ENCODE assay signal across 26 cellular contexts in the genomic region with DNA sequence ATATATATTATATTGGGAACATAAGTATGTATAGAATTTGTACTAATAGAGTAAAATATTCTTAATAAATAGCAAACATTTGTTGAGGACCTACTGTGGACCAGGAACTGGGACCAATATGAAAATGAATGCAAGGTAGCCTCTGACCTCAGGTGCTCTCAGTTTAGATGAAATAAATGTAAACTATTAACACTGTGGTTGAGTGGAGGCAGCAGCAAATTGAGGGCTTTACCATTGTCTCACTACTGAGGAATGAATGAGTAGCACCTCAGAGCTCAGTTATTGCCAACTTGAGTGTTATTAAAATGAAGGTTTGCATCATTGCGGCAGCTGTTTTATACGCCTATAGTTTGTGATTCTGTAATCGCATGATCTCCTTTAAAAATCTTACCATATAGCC.
DNase-seq lines count a peak whose midpoint lies in the region; ATAC-seq, FAIRE-seq and TF ChIP-seq lines count a peak whose summit lies in the region.
"Had no signal": no experiment of that assay in that cellular context is flagged by ENCODE, and none has a peak within 500 bp of the region (broad histone marks: within the 10 kb centered on the region; RNA-seq: fewer than 3 reads in every experiment).

No MANE protein-coding gene starts in this region.

- peak; percentile 36 for ATAC-seq in GM21619 (IDR thresholded peaks at IDR 0.05; ENCODE audit: unreplicated experiment)
- peak; percentile 58 for ATAC-seq in HG03354 (IDR thresholded peaks at IDR 0.05; ENCODE audit: poor library complexity, severe bottlenecking, unreplicated experiment)
- ATAC-seq: A549; naive thymus-derived CD8-positive, alpha-beta T cell; right lobe of liver had no signal

- CTCF ChIA-PET in activated naive CD4-positive, alpha-beta T cell treated with anti-CD3 and anti-CD28 coated beads for 36 hours (lab: Charles Lee): interaction anchor here (0.6 to 1.5 kb wide), 3 partner anchors 9 to 801 kb away, joined by 3 read pairs; no protein-coding TSS in a partner anchor

- H3K36me3 Mint-ChIP-seq in activated naive CD4-positive, alpha-beta T cell treated with anti-CD3 and anti-CD28 coated beads for 36 hours (ENCODE audit: low read depth): peaks cover 58% of the 10 kb centered on the region

- H3K4me3 Mint-ChIP-seq in activated naive CD4-positive, alpha-beta T cell treated with anti-CD3 and anti-CD28 coated beads for 36 hours: no peak overlapping the region
- H3K4me3 Mint-ChIP-seq: activated naive CD8-positive, alpha-beta T cell treated with anti-CD3 and anti-CD28 coated beads, Interleukin-2, amount 10 ng/mL, durations not matched to agents 7 days and 5 days; T-helper 1 cell treated with Interleukin-12 subunit alpha and Interleukin-12 subunit beta and Interleukin-4 antibody, amounts not matched to agents 30 μg/mL and 1 μg/mL, for 36 hours had no signal

- H3K9me3 Mint-ChIP-seq in activated naive CD4-positive, alpha-beta T cell treated with anti-CD3 and anti-CD28 coated beads for 36 hours: peaks cover 2% of the 10 kb centered on the region
- H3K9me3 Mint-ChIP-seq: activated naive CD8-positive, alpha-beta T cell treated with anti-CD3 and anti-CD28 coated beads, Interleukin-2, amount 10 ng/mL, durations not matched to agents 7 days and 5 days; activated T-helper 2 cell treated with anti-CD3 and anti-CD28 coated beads, Interferon-gamma antibody, Interleukin-2, Interleukin-4, amounts not matched to agents 10 μg/mL and 5 μg/mL and 100 μg/mL, durations not matched to agents 14 hours and 24 hours and 36 hours; T-helper 1 cell treated with Interleukin-12 subunit alpha and Interleukin-12 subunit beta and Interleukin-4 antibody, amounts not matched to agents 30 μg/mL and 1 μg/mL, for 36 hours had no signal

- no peak overlapping the region for H3K27ac Mint-ChIP-seq in activated naive CD4-positive, alpha-beta T cell treated with anti-CD3 and anti-CD28 coated beads for 36 hours
- H3K27ac Mint-ChIP-seq: T-helper 1 cell treated with Interleukin-12 subunit alpha and Interleukin-12 subunit beta and Interleukin-4 antibody, amounts not matched to agents 30 μg/mL and 1 μg/mL, for 36 hours had no signal

- H3K27me3 Mint-ChIP-seq in activated naive CD4-positive, alpha-beta T cell treated with anti-CD3 and anti-CD28 coated beads for 36 hours (ENCODE audit: low read depth): no peaks in the 10 kb centered on the region
- H3K27me3 Mint-ChIP-seq: activated naive CD8-positive, alpha-beta T cell treated with anti-CD3 and anti-CD28 coated beads, Interleukin-2, amount 10 ng/mL, durations not matched to agents 7 days and 5 days; naive thymus-derived CD8-positive, alpha-beta T cell had no signal

- no peak for DNase-seq in GM12891 (ENCODE audit: insufficient read length, low spot score)
- DNase-seq in glomerular visceral epithelial cell (ENCODE audit: extremely low spot score): peak; percentile 26
- no peak for DNase-seq in NCI-H1930 (lab: John Stamatoyannopoulos, UW)
- DNase-seq in GM12892 (ENCODE audit: insufficient read length): no peak
- DNase-seq in NCI-H526 (lab: John Stamatoyannopoulos, UW): no peak
- no peak for DNase-seq in activated naive CD4-positive, alpha-beta T cell treated with anti-CD3 and anti-CD28 coated beads for 36 hours
- DNase-seq: activated CD4-positive, alpha-beta T cell treated with anti-CD3 and anti-CD28 coated beads, Interleukin-2, amount 50 U/mL, for 1 hour; activated CD8-positive, alpha-beta memory T cell treated with anti-CD3 and anti-CD28 coated beads, Interleukin-2, amount 50 U/mL, for 4 hours; activated naive CD8-positive, alpha-beta T cell treated with anti-CD3 and anti-CD28 coated beads, Interleukin-2, amount 10 ng/mL, durations not matched to agents 7 days and 5 days; BE2C; DND-41; dorsolateral prefrontal cortex; IMR-90; mesendoderm; naive thymus-derived CD8-positive, alpha-beta T cell; NCI-H1417 treated with DMSO at 0.1 percent for 48 hours; NCI-H510A; NK-92 treated with Interleukin-12 subunit alpha and Interleukin-12 subunit beta, amount 100 ng/mL, for 24 hours; right lobe of liver; stimulated activated CD8-positive, alpha-beta memory T cell treated with anti-CD3 and anti-CD28 coated beads, Interleukin-4, amount 100 ng/mL, for 48 hours had no signal

- FAIRE-seq in GM12891 (lab: Jason Lieb, UNC) (peak; percentile 28), GM12892 (lab: Jason Lieb, UNC) (no peak)
- FAIRE-seq: endothelial cell of umbilical vein had no signal

- TF ChIP-seq POLR2A in GM12891 (IDR thresholded peaks at IDR 0.05; ENCODE audit: low read depth, low read length) (no peak), GM12892 (IDR thresholded peaks at IDR 0.05; ENCODE audit: low read depth, low read length) (no peak)

- H3K4me1 Mint-ChIP-seq in activated naive CD4-positive, alpha-beta T cell treated with anti-CD3 and anti-CD28 coated beads for 36 hours (ENCODE audit: low read depth): peaks cover 8% of the 10 kb centered on the region
- H3K4me1 Mint-ChIP-seq: activated naive CD8-positive, alpha-beta T cell treated with anti-CD3 and anti-CD28 coated beads, Interleukin-2, amount 10 ng/mL, durations not matched to agents 7 days and 5 days had no signal

- intact Hi-C loops in activated naive CD4-positive, alpha-beta T cell treated with anti-CD3 and anti-CD28 coated beads for 36 hours (cut with micrococcal nuclease): no loop called here

TF ChIP-seq in GM12891, 5 proteins besides CTCF, POLR2A, EP300 and RAD21:
- no peak for TF ChIP-seq TAF1 (IDR thresholded peaks at IDR 0.05; ENCODE audit: low read depth, low read length)
- 0 out of 2 replicates have a peak, but pooled peaks have one; percentile 12 for TF ChIP-seq SPI1 (IDR thresholded peaks at IDR 0.05; ENCODE audit: low read depth, low read length)
